ENCODE assay signal across 8 cellular contexts in genomic region chr5:39274388-39275085, GRCh38. TPM values are rescaled to one million over a fixed set of nuclear protein-coding genes. Genes with fewer than 3 reads are reported as not detected.
DNase-seq lines count a peak whose midpoint lies in the region; ATAC-seq and TF ChIP-seq lines count a peak whose summit lies in the region.

No MANE protein-coding gene starts in this region.

- in situ Hi-C loops in ACHN (cut with HindIII; ENCODE audit: low pct_ligation_motif_present, low pct_unique_long_range_greater_than_20kb, low sequenced_read_pairs), result no loop called here

- DNase-seq in CD14-positive monocyte (ENCODE audit: low spot score), result no peak
- no peak for DNase-seq in osteoblast (ENCODE audit: insufficient read length, low spot score, missing footprints)
- DNase-seq in stimulated activated CD4-positive, alpha-beta T cell treated with anti-CD3 and anti-CD28 coated beads, Interleukin-4, amount 100 ng/mL, for 24 hours, result no peak
- no peak for DNase-seq in ACHN
- DNase-seq in cerebellar cortex (ENCODE audit: low spot score), result no peak

- peaks cover 53% of the 10 kb centered on the region for H3K4me1 Mint-ChIP-seq in CD14-positive monocyte
- peaks cover 22% of the 10 kb centered on the region for H3K4me1 Mint-ChIP-seq in activated T-helper 17 cell treated with anti-CD3 and anti-CD28 coated beads, Interleukin-2, amount 50 U/mL, for 72 hours

- no peaks in the 10 kb centered on the region for H3K36me3 ChIP-seq in osteoblast (ENCODE audit: insufficient read depth, low read length)

- no peaks in the 10 kb centered on the region for H3K9me3 ChIP-seq in osteoblast (ENCODE audit: low read depth, low read length)

- peak overlapping the region; percentile 58 for H2AFZ ChIP-seq in osteoblast (ENCODE audit: low read length)

- TF ChIP-seq CTCF in CD14-positive monocyte (IDR thresholded peaks at IDR 0.05) (no peak), osteoblast (IDR thresholded peaks at IDR 0.05; ENCODE audit: extremely low read depth, low read depth, low read length) (no peak)

- H3K4me3 ChIP-seq in osteoblast (ENCODE audit: insufficient read depth, low read length), result peak overlapping the region; percentile 19

- no peak overlapping the region for H3K27ac ChIP-seq in osteoblast (ENCODE audit: low read depth, low read length)

- H3K4me3 Mint-ChIP-seq in CD14-positive monocyte, result peak overlapping the region; percentile 63 to 86
- H3K4me3 Mint-ChIP-seq in activated T-helper 17 cell treated with anti-CD3 and anti-CD28 coated beads, Interleukin-2, amount 50 U/mL, for 72 hours, result peak overlapping the region; percentile 88

- intact Hi-C loops in CD14-positive monocyte (cut with micrococcal nuclease), result loop anchor here in 1 of 2 donors (10.0 kb wide), 1 partner anchor 200 kb away; the partner anchor contains the start of gene RICTOR

- no peaks in the 10 kb centered on the region for H3K79me2 ChIP-seq in osteoblast (ENCODE audit: insufficient read depth, low read length)

- H3K27me3 Mint-ChIP-seq in CD14-positive monocyte (ENCODE audit: low read depth in 3 of 3), result no peaks in the 10 kb centered on the region
- H3K27me3 Mint-ChIP-seq in activated T-helper 17 cell treated with anti-CD3 and anti-CD28 coated beads, Interleukin-2, amount 50 U/mL, for 72 hours, result no peaks in the 10 kb centered on the region

- ATAC-seq in GM19372 (IDR thresholded peaks at IDR 0.05; ENCODE audit: low read depth, unreplicated experiment), result peak; percentile 96
- ATAC-seq in HG03432 (IDR thresholded peaks at IDR 0.05; ENCODE audit: unreplicated experiment), result peak; percentile 89
- peak; percentile 64 for ATAC-seq in activated T-helper 17 cell treated with anti-CD3 and anti-CD28 coated beads, Interleukin-2, amount 50 U/mL, for 72 hours (replicated peaks)

- H3K4me1 ChIP-seq in osteoblast (ENCODE audit: insufficient read depth, low read length), result no peaks in the 10 kb centered on the region

- H3K9me3 Mint-ChIP-seq in CD14-positive monocyte, result peaks cover 0 to 8% (median 2%) of the 10 kb centered on the region in 7 donors
- H3K9me3 Mint-ChIP-seq in activated T-helper 17 cell treated with anti-CD3 and anti-CD28 coated beads, Interleukin-2, amount 50 U/mL, for 72 hours, result no peaks in the 10 kb centered on the region

- peak overlapping the region; percentile 55 for H3K4me2 ChIP-seq in osteoblast (ENCODE audit: insufficient read depth, low read length)

- no peaks in the 10 kb centered on the region for H3K36me3 Mint-ChIP-seq in CD14-positive monocyte
- H3K36me3 Mint-ChIP-seq in activated T-helper 17 cell treated with anti-CD3 and anti-CD28 coated beads, Interleukin-2, amount 50 U/mL, for 72 hours (ENCODE audit: low read depth), result no peaks in the 10 kb centered on the region

- H3K27ac Mint-ChIP-seq in CD14-positive monocyte, result peak overlapping the region; percentile 90 to 99 (median 94)
- H3K27ac Mint-ChIP-seq in activated T-helper 17 cell treated with anti-CD3 and anti-CD28 coated beads, Interleukin-2, amount 50 U/mL, for 72 hours, result peak overlapping the region; percentile 94

- H4K20me1 ChIP-seq in osteoblast (ENCODE audit: insufficient read depth, low read length), result no peaks in the 10 kb centered on the region

- H3K27me3 ChIP-seq in osteoblast (ENCODE audit: insufficient read depth, low read length), result no peaks in the 10 kb centered on the region

RNA-seq across cellular contexts. Expression of gene FYB1, which starts 55.2 kb away (rescaled TPM):
- 100 to 1,000 TPM in 1 of 2 donors, 10 to 100 TPM in 1; 75.3 to 141 TPM for polyA plus RNA-seq in CD14-positive monocyte
- total RNA-seq in activated T-helper 17 cell treated with anti-CD3 and anti-CD28 coated beads, Interleukin-2, amount 50 U/mL, for 72 hours, result 100 to 1,000 TPM in 1 of 2 donors, 10 to 100 TPM in 1; 95.7 to 153 TPM
- total RNA-seq in osteoblast, result under 0.01 TPM in 1 of 2 replicates, not detected in the other

Comparison
In these comparisons a context has a peak if more than half of its experiments do, and no peak if none do; other contexts are left out.
1. RNA of gene FYB1, which starts 55.2 kb away (total RNA-seq): 95.7 to 153 TPM in activated T-helper 17 cell treated with anti-CD3 and anti-CD28 coated beads, Interleukin-2, amount 50 U/mL, for 72 hours; under 0.01 TPM in osteoblast; every median in the first group is over 10 times any median in the second.
2. Peak in every context shown above with its lines, with median percentiles within 50 percentile points of each other: ATAC-seq.